ENCODE assay signal across 16 cellular contexts in genomic region chr1:155123801-155124200, GRCh38. TPM values are rescaled to one million over a fixed set of nuclear protein-coding genes. Genes with fewer than 3 reads are reported as not detected.
DNase-seq lines count a peak whose midpoint lies in the region; ATAC-seq, FAIRE-seq and TF ChIP-seq lines count a peak whose summit lies in the region.
"Had no signal": no experiment of that assay in that cellular context is flagged by ENCODE, and none has a peak within 500 bp of the region (broad histone marks: within the 10 kb centered on the region; RNA-seq: fewer than 3 reads in every experiment).

No MANE protein-coding gene starts in this region.

- TF ChIP-seq CTCF in bronchial epithelial cell (IDR thresholded peaks at IDR 0.05; ENCODE audit: insufficient read depth, low read length, severe bottlenecking) (no peak), liver (IDR thresholded peaks at IDR 0.05; ENCODE audit: low read depth, low read length, missing input control) (no peak), upper lobe of right lung (IDR thresholded peaks at IDR 0.05) (no peak), adrenal gland (IDR thresholded peaks at IDR 0.05) (no peak)

- intact Hi-C loops in upper lobe of right lung (cut with DNase I): no loop called here
- intact Hi-C loops in adrenal gland (cut with DNase I): no loop called here

- WGBS in liver: 65% methylated on average over 4 of the region's 4 CpGs
- 61 to 77% (median 71%) methylated on average over 4 of the region's 4 CpGs for WGBS in adrenal gland, 4 donors

- TF ChIP-seq RAD21 in liver (IDR thresholded peaks at IDR 0.05): no peak

- H3K27me3 ChIP-seq in bronchial epithelial cell (ENCODE audit: control insufficient read depth, insufficient read depth, low read length): no peaks in the 10 kb centered on the region
- H3K27me3 ChIP-seq in liver (ENCODE audit: control insufficient read depth in 4 of 4, insufficient read depth in 4 of 4, low read length in 3 of 4): no peaks in the 10 kb centered on the region
- peaks cover 8% of the 10 kb centered on the region for H3K27me3 ChIP-seq in upper lobe of right lung
- no peaks in the 10 kb centered on the region for H3K27me3 ChIP-seq in adrenal gland
- H3K27me3 ChIP-seq: body of pancreas had no signal

- H3K4me3 ChIP-seq in bronchial epithelial cell (ENCODE audit: low read depth, low read length) (no peak overlapping the region), liver (ENCODE audit: low read depth in 1 of 3, low read length in 3 of 3) (no peak overlapping the region), upper lobe of right lung (no peak overlapping the region), adrenal gland (no peak overlapping the region)
- H3K4me3 ChIP-seq: body of pancreas, HAP-1 had no signal

- H3K27ac ChIP-seq in liver (ENCODE audit: low read depth in 1 of 2, low read length in 2 of 2) (peak overlapping the region; percentile 99 to 100), upper lobe of right lung (peak overlapping the region; percentile 87), adrenal gland (no peak overlapping the region)
- H3K27ac ChIP-seq: WERI-Rb-1 had no signal

- H3K36me3 ChIP-seq in bronchial epithelial cell (ENCODE audit: control insufficient read depth, insufficient read depth, low read length): no peaks in the 10 kb centered on the region
- H3K36me3 ChIP-seq in liver (ENCODE audit: control insufficient read depth in 4 of 4, insufficient read depth in 3 of 4, low read depth in 1 of 4, low read length in 3 of 4): no peaks in the 10 kb centered on the region
- no peaks in the 10 kb centered on the region for H3K36me3 ChIP-seq in upper lobe of right lung
- no peaks in the 10 kb centered on the region for H3K36me3 ChIP-seq in adrenal gland (replicated peaks in 1 of 2)
- H3K36me3 ChIP-seq: HAP-1, WERI-Rb-1 had no signal

- peak overlapping the region in 1 of 2 donors; percentile 43 for H3K9ac ChIP-seq in liver (ENCODE audit: low read depth in 1 of 2, low read length in 2 of 2)

- no peak for FAIRE-seq in bronchial epithelial cell (lab: Jason Lieb, UNC)
- FAIRE-seq: kidney had no signal

- DNase-seq in bronchial epithelial cell (ENCODE audit: low read depth) (peak; percentile 58), upper lobe of right lung (no peak), adrenal gland (no peak)
- DNase-seq: activated CD4-positive, alpha-beta memory T cell treated with anti-CD3 and anti-CD28 coated beads for 36 hours; activated T-cell treated with anti-CD3 and anti-CD28 coated beads, Interleukin-2, amount 50 U/mL, for 24 hours; body of pancreas; NCI-H1417 treated with DMSO at 0.1 percent for 48 hours; NCI-H2227 treated with DMSO at 0.1 percent for 48 hours; NK-92 treated with Interleukin-12 subunit alpha and Interleukin-12 subunit beta, amount 100 ng/mL, for 24 hours; occipital lobe; T-cell; WERI-Rb-1 had no signal

- no peak for TF ChIP-seq POLR2A in adrenal gland (IDR thresholded peaks at IDR 0.05)

- H3K4me1 ChIP-seq in liver (ENCODE audit: control insufficient read depth in 4 of 4, insufficient read depth in 4 of 4, low read length in 3 of 4) (peaks cover 3 to 20% (median 13%) of the 10 kb centered on the region in 4 donors), upper lobe of right lung (peaks cover 30% of the 10 kb centered on the region), adrenal gland (replicated peaks in 1 of 2) (peaks cover 19 to 29% of the 10 kb centered on the region in 2 donors)

- ATAC-seq in upper lobe of right lung: no peak
- no peak for ATAC-seq in HG03342 (IDR thresholded peaks at IDR 0.05; ENCODE audit: unreplicated experiment)
- ATAC-seq: body of pancreas, T-cell had no signal

- H3K9me3 ChIP-seq in liver (ENCODE audit: control insufficient read depth in 4 of 4, low read length in 3 of 4): no peaks in the 10 kb centered on the region
- no peaks in the 10 kb centered on the region for H3K9me3 ChIP-seq in upper lobe of right lung
- H3K9me3 ChIP-seq in adrenal gland (replicated peaks in 1 of 3): no peaks in the 10 kb centered on the region
- H3K9me3 ChIP-seq: body of pancreas, HAP-1 had no signal

TF ChIP-seq in liver, 16 proteins besides CTCF, POLR2A, EP300 and RAD21:
- TF ChIP-seq, protein P1, sequence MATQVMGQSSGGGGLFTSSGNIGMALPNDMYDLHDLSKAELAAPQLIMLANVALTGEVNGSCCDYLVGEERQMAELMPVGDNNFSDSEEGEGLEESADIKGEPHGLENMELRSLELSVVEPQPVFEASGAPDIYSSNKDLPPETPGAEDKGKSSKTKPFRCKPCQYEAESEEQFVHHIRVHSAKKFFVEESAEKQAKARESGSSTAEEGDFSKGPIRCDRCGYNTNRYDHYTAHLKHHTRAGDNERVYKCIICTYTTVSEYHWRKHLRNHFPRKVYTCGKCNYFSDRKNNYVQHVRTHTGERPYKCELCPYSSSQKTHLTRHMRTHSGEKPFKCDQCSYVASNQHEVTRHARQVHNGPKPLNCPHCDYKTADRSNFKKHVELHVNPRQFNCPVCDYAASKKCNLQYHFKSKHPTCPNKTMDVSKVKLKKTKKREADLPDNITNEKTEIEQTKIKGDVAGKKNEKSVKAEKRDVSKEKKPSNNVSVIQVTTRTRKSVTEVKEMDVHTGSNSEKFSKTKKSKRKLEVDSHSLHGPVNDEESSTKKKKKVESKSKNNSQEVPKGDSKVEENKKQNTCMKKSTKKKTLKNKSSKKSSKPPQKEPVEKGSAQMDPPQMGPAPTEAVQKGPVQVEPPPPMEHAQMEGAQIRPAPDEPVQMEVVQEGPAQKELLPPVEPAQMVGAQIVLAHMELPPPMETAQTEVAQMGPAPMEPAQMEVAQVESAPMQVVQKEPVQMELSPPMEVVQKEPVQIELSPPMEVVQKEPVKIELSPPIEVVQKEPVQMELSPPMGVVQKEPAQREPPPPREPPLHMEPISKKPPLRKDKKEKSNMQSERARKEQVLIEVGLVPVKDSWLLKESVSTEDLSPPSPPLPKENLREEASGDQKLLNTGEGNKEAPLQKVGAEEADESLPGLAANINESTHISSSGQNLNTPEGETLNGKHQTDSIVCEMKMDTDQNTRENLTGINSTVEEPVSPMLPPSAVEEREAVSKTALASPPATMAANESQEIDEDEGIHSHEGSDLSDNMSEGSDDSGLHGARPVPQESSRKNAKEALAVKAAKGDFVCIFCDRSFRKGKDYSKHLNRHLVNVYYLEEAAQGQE (IDR thresholded peaks at IDR 0.05): no peak
- TF ChIP-seq ATF3 (IDR thresholded peaks at IDR 0.05): no peak
- TF ChIP-seq HNF4A (conservative IDR thresholded peaks at IDR 0.05): no peak
- TF ChIP-seq HNF4G (IDR thresholded peaks at IDR 0.05): no peak
- TF ChIP-seq SP1 (IDR thresholded peaks at IDR 0.05): no peak
- no peak for TF ChIP-seq FOXA1 (IDR thresholded peaks at IDR 0.05)
- TF ChIP-seq JUND (IDR thresholded peaks at IDR 0.05): no peak
- TF ChIP-seq GABPA (IDR thresholded peaks at IDR 0.05 in 1 of 2, conservative IDR thresholded peaks at IDR 0.05 in 1 of 2): no peak
- no peak for TF ChIP-seq FOXA2 (IDR thresholded peaks at IDR 0.05)
- TF ChIP-seq, protein P2, sequence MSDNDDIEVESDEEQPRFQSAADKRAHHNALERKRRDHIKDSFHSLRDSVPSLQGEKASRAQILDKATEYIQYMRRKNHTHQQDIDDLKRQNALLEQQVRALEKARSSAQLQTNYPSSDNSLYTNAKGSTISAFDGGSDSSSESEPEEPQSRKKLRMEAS (IDR thresholded peaks at IDR 0.05): no peak

RNA-seq across cellular contexts. Expression of gene EFNA1, which starts 3.9 kb away (rescaled TPM):
- total RNA-seq in bronchial epithelial cell (31.9 and 54.3 TPM in 2 replicates), liver (100 to 1,000 TPM in 1 of 2 donors, 10 to 100 TPM in 1; 58.6 to 180 TPM), upper lobe of right lung (178 TPM), adrenal gland (10 to 100 TPM; 16.3 to 49.7 (median 31.0) TPM)
- polyA plus RNA-seq in liver (100 to 1,000 TPM; 177 to 236 TPM), adrenal gland (10 to 100 TPM in 2 of 3 donors, 1 to 10 TPM in 1; 6.6 to 35.9 (median 30.2) TPM)

RNA-seq across cellular contexts. Expression of gene SLC50A1, which starts 11.9 kb away (rescaled TPM):
- total RNA-seq in bronchial epithelial cell: 149 and 161 TPM in 2 replicates
- 10 to 100 TPM; 12.7 to 23.3 TPM for total RNA-seq in liver
- 10 to 100 TPM; 17.3 to 19.1 TPM for polyA plus RNA-seq in liver
- 44.7 TPM for total RNA-seq in upper lobe of right lung
- 100 to 1,000 TPM in 1 of 8 donors, 10 to 100 TPM in 7; 31.7 to 108 (median 49.9) TPM for total RNA-seq in adrenal gland
- polyA plus RNA-seq in adrenal gland: 100 to 1,000 TPM in 1 of 3 donors, 10 to 100 TPM in 2; 55.2 to 172 (median 61.8) TPM

RNA-seq across cellular contexts. Expression of gene DPM3, which starts 16.5 kb away (rescaled TPM):
- total RNA-seq in bronchial epithelial cell (37.4 and 43.5 TPM in 2 replicates), liver (10 to 100 TPM; 27.3 to 62.4 TPM), upper lobe of right lung (71.1 TPM), adrenal gland (100 to 1,000 TPM; 136 to 192 (median 163) TPM)
- polyA plus RNA-seq in liver (100 to 1,000 TPM in 1 of 2 donors, 10 to 100 TPM in 1; 75.8 to 134 TPM), adrenal gland (1,000 to 10,000 TPM in 2 of 3 donors, 1 to 10 TPM in 1; 6.8 to 1,427 (median 1,371) TPM)

RNA-seq across cellular contexts. Expression of gene EFNA3, which starts 45.2 kb away (rescaled TPM):
- total RNA-seq in bronchial epithelial cell (3.7 and 11.9 TPM in 2 replicates), liver (under 1 TPM; 0.47 to 0.75 TPM), upper lobe of right lung (1.0 TPM), adrenal gland (1 to 10 TPM; 1.4 to 6.6 (median 2.7) TPM)
- polyA plus RNA-seq in liver (1 to 10 TPM; 1.4 to 3.7 TPM), adrenal gland (1 to 10 TPM; 2.8 to 4.0 (median 3.7) TPM)

RNA-seq across cellular contexts. Expression of gene KRTCAP2, which starts 49.3 kb away (rescaled TPM):
- total RNA-seq in bronchial epithelial cell (76.3 and 133 TPM in 2 replicates), liver (10 to 100 TPM; 49.8 TPM), upper lobe of right lung (130 TPM), adrenal gland (100 to 1,000 TPM in 7 of 8 donors, 10 to 100 TPM in 1; 76.1 to 252 (median 169) TPM)
- polyA plus RNA-seq in liver (100 to 1,000 TPM; 150 to 224 TPM), adrenal gland (100 to 1,000 TPM; 383 to 806 (median 704) TPM)

Comparison
In these comparisons a context has a peak if more than half of its experiments do, and no peak if none do; other contexts are left out.
1. H3K27ac ChIP-seq: peak in liver (2 of 2) and upper lobe of right lung (single experiment); none in adrenal gland (0 of 5).